ENCODE assay signal across 1 cellular context in the genomic region with DNA sequence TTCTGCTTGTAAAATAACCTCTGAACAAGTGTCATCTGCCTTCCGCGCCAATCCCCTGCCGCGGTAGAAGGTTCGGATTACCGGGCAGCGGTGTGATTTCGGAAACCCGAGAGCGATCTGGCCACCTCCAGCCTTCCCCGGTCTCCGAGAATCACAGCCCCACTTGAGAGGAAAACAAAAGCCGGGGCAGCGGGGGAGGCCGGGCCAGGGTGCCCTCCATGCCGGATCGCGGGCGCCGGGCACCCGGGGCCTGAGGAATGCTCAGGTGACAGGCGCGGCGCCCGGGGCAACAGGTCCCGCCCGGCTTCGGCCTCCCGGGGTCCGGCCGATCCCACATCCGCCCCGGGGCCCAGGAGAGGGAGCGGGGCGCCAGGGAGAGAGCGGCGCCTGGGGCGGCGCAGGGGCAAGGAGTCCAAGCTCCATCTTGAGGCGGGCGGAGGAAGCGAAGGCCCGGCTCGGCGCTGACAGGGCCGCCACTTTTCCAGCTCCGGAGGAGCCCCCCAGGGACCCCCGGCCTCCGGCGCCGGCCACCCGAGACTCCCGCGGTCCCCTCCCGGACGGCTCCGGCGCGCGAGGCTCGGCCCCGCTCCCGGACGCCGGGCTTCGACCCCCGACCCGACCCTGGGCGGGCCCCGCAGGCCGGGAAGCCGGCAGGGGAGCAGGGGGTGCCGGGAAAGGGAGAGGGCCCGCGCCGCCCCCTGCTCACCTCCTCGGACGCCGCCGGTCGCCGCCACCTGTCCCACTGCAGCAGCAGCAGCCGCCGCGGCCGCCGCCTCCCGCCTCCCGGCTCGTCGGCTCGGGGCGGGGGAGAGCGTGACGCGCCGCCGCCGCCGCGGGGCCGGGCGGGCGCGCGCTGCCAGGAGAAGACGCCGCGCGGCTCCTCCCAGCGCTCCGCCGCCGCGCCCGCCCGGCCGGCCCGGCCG.
A peak's percentile ranks its signal among the peaks of the same experiment; 100 is the strongest.
TF ChIP-seq lines count a peak whose summit lies in the region.

A gene (minus strand): TSS at position 855 of the 923 bp plus-strand sequence. CDS start 42,217 bp downstream, outside the sequence.

TF ChIP-seq in K562, 482 proteins besides CTCF, POLR2A, EP300 and RAD21 (continued from another document):
- TF ChIP-seq, protein P1, sequence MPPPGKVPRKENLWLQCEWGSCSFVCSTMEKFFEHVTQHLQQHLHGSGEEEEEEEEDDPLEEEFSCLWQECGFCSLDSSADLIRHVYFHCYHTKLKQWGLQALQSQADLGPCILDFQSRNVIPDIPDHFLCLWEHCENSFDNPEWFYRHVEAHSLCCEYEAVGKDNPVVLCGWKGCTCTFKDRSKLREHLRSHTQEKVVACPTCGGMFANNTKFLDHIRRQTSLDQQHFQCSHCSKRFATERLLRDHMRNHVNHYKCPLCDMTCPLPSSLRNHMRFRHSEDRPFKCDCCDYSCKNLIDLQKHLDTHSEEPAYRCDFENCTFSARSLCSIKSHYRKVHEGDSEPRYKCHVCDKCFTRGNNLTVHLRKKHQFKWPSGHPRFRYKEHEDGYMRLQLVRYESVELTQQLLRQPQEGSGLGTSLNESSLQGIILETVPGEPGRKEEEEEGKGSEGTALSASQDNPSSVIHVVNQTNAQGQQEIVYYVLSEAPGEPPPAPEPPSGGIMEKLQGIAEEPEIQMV (tag; conservative IDR thresholded peaks at IDR 0.05; ENCODE audit: low read depth) = no peak
- TF ChIP-seq NONO (IDR thresholded peaks at IDR 0.05; ENCODE audit: low read depth in 2 of 2, low read length in 1 of 2) = peak; percentile 67 to 83
- TF ChIP-seq PML (IDR thresholded peaks at IDR 0.05; ENCODE audit: low read length) = no peak
- no peak for TF ChIP-seq ELF4 (CRISPR knock-in tag; IDR thresholded peaks at IDR 0.05)
- TF ChIP-seq SIN3B (IDR thresholded peaks at IDR 0.05; ENCODE audit: low read depth) = peak; percentile 62
- no peak for TF ChIP-seq FOXK1 (CRISPR knock-in tag; IDR thresholded peaks at IDR 0.05; ENCODE audit: borderline replicate concordance)
- TF ChIP-seq TGIF2 (CRISPR knock-in tag; IDR thresholded peaks at IDR 0.05) = 0 out of 2 replicates have a peak, but pooled peaks have one; percentile 35
- no peak for TF ChIP-seq XRCC4 (IDR thresholded peaks at IDR 0.05; ENCODE audit: extremely low read depth, insufficient read depth, insufficient read length)
- peak; percentile 47 for TF ChIP-seq RBBP5 (IDR thresholded peaks at IDR 0.05; ENCODE audit: borderline replicate concordance, insufficient read depth, low read length, poor library complexity, severe bottlenecking)
- TF ChIP-seq, protein P2, sequence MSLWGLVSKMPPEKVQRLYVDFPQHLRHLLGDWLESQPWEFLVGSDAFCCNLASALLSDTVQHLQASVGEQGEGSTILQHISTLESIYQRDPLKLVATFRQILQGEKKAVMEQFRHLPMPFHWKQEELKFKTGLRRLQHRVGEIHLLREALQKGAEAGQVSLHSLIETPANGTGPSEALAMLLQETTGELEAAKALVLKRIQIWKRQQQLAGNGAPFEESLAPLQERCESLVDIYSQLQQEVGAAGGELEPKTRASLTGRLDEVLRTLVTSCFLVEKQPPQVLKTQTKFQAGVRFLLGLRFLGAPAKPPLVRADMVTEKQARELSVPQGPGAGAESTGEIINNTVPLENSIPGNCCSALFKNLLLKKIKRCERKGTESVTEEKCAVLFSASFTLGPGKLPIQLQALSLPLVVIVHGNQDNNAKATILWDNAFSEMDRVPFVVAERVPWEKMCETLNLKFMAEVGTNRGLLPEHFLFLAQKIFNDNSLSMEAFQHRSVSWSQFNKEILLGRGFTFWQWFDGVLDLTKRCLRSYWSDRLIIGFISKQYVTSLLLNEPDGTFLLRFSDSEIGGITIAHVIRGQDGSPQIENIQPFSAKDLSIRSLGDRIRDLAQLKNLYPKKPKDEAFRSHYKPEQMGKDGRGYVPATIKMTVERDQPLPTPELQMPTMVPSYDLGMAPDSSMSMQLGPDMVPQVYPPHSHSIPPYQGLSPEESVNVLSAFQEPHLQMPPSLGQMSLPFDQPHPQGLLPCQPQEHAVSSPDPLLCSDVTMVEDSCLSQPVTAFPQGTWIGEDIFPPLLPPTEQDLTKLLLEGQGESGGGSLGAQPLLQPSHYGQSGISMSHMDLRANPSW (CRISPR knock-in tag; IDR thresholded peaks at IDR 0.05) = no peak
- TF ChIP-seq ILF3 (IDR thresholded peaks at IDR 0.05; ENCODE audit: borderline replicate concordance) = peak; percentile 63; the same call in 1 of the 2 replicates
- TF ChIP-seq ZC3H11A (IDR thresholded peaks at IDR 0.05; ENCODE audit: low read depth, low read length) = no peak
- TF ChIP-seq, protein P3, sequence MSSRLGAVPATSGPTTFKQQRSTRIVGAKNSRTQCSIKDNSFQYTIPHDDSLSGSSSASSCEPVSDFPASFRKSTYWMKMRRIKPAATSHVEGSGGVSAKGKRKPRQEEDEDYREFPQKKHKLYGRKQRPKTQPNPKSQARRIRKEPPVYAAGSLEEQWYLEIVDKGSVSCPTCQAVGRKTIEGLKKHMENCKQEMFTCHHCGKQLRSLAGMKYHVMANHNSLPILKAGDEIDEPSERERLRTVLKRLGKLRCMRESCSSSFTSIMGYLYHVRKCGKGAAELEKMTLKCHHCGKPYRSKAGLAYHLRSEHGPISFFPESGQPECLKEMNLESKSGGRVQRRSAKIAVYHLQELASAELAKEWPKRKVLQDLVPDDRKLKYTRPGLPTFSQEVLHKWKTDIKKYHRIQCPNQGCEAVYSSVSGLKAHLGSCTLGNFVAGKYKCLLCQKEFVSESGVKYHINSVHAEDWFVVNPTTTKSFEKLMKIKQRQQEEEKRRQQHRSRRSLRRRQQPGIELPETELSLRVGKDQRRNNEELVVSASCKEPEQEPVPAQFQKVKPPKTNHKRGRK (tag; IDR thresholded peaks at IDR 0.05) = no peak
- no peak for TF ChIP-seq CREBBP (IDR thresholded peaks at IDR 0.05; ENCODE audit: low read depth, low read length)
- TF ChIP-seq, protein P4, sequence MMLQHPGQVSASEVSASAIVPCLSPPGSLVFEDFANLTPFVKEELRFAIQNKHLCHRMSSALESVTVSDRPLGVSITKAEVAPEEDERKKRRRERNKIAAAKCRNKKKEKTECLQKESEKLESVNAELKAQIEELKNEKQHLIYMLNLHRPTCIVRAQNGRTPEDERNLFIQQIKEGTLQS (IDR thresholded peaks at IDR 0.05) = 0 out of 2 replicates have a peak, but pooled peaks have one; percentile 4
- TF ChIP-seq, protein P4 (CRISPR knock-in tag; conservative IDR thresholded peaks at IDR 0.05) = no peak
- TF ChIP-seq, protein P5, sequence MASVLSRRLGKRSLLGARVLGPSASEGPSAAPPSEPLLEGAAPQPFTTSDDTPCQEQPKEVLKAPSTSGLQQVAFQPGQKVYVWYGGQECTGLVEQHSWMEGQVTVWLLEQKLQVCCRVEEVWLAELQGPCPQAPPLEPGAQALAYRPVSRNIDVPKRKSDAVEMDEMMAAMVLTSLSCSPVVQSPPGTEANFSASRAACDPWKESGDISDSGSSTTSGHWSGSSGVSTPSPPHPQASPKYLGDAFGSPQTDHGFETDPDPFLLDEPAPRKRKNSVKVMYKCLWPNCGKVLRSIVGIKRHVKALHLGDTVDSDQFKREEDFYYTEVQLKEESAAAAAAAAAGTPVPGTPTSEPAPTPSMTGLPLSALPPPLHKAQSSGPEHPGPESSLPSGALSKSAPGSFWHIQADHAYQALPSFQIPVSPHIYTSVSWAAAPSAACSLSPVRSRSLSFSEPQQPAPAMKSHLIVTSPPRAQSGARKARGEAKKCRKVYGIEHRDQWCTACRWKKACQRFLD (CRISPR knock-in tag; IDR thresholded peaks at IDR 0.05) = peak; percentile 79; the same call in 1 of the 2 replicates
